6 cellular contexts compared by ENCODE assay signal in genomic region chr2:60901296-60901695, GRCh38. TPM values are rescaled to one million over a fixed set of nuclear protein-coding genes. Genes with fewer than 3 reads are reported as not detected.
DNase-seq lines count a peak whose midpoint lies in the region; ATAC-seq and TF ChIP-seq lines count a peak whose summit lies in the region.
"Not testable (repeated sequence)": the region's sequence is repeated elsewhere in the genome, so short reads cannot be mapped to it uniquely, and the experiment has no call there.

No MANE protein-coding gene starts in this region.

- H3K4me1 ChIP-seq in left lung: not testable (repeated sequence)

- not testable (repeated sequence) for H3K4me3 ChIP-seq in left lung

- H3K36me3 Mint-ChIP-seq in IgD-negative memory B cell: peaks cover 11% of the 10 kb centered on the region
- H3K36me3 Mint-ChIP-seq in activated CD4-positive, alpha-beta T cell treated with anti-CD3 and anti-CD28 coated beads, Interleukin-2, amount 10 ng/mL, durations not matched to agents 24 days and 14 days (ENCODE audit: low read depth): peaks cover 75% of the 10 kb centered on the region
- peaks cover 21 to 50% of the 10 kb centered on the region in 2 donors for H3K36me3 Mint-ChIP-seq in activated T-cell treated with anti-CD3 and anti-CD28 coated beads, Interleukin-2, amount 50 U/mL, for 72 hours (ENCODE audit: insufficient read depth in 2 of 2)
- peaks cover 37% of the 10 kb centered on the region for H3K36me3 Mint-ChIP-seq in activated naive CD4-positive, alpha-beta T cell treated with anti-CD3 and anti-CD28 coated beads, Interleukin-2, amount 50 U/mL, for 24 hours
- H3K36me3 Mint-ChIP-seq in stimulated activated memory B cell treated with anti-CD40 and anti-IgM and Interleukin-4, amounts not matched to agents 10 μg/mL and 1 μg/mL and 100 μg/mL, for 72 hours: peaks cover 71% of the 10 kb centered on the region

- not testable (repeated sequence) for TF ChIP-seq CTCF in left lung (IDR thresholded peaks at IDR 0.05)

- H3K27ac Mint-ChIP-seq in IgD-negative memory B cell: peak overlapping the region in 2 of 3 donors; percentile 32 to 40
- H3K27ac Mint-ChIP-seq in activated CD4-positive, alpha-beta T cell treated with anti-CD3 and anti-CD28 coated beads, Interleukin-2, amount 10 ng/mL, durations not matched to agents 24 days and 14 days: peak overlapping the region; percentile 53
- peak overlapping the region; percentile 54 for H3K27ac Mint-ChIP-seq in activated T-cell treated with anti-CD3 and anti-CD28 coated beads, Interleukin-2, amount 50 U/mL, for 72 hours
- H3K27ac Mint-ChIP-seq in activated naive CD4-positive, alpha-beta T cell treated with anti-CD3 and anti-CD28 coated beads, Interleukin-2, amount 50 U/mL, for 24 hours: peak overlapping the region; percentile 4
- H3K27ac Mint-ChIP-seq in stimulated activated memory B cell treated with anti-CD40 and anti-IgM and Interleukin-4, amounts not matched to agents 10 μg/mL and 1 μg/mL and 100 μg/mL, for 72 hours: peak overlapping the region; percentile 17

- H3K27me3 Mint-ChIP-seq in IgD-negative memory B cell; activated CD4-positive, alpha-beta T cell treated with anti-CD3 and anti-CD28 coated beads, Interleukin-2, amount 10 ng/mL, durations not matched to agents 24 days and 14 days; activated T-cell treated with anti-CD3 and anti-CD28 coated beads, Interleukin-2, amount 50 U/mL, for 72 hours (ENCODE audit: low read depth); activated naive CD4-positive, alpha-beta T cell treated with anti-CD3 and anti-CD28 coated beads, Interleukin-2, amount 50 U/mL, for 24 hours; stimulated activated memory B cell treated with anti-CD40 and anti-IgM and Interleukin-4, amounts not matched to agents 10 μg/mL and 1 μg/mL and 100 μg/mL, for 72 hours: not testable (repeated sequence)

- not testable (repeated sequence) for H3K9me3 Mint-ChIP-seq in IgD-negative memory B cell; activated CD4-positive, alpha-beta T cell treated with anti-CD3 and anti-CD28 coated beads, Interleukin-2, amount 10 ng/mL, durations not matched to agents 24 days and 14 days; activated T-cell treated with anti-CD3 and anti-CD28 coated beads, Interleukin-2, amount 50 U/mL, for 72 hours; activated naive CD4-positive, alpha-beta T cell treated with anti-CD3 and anti-CD28 coated beads, Interleukin-2, amount 50 U/mL, for 24 hours; stimulated activated memory B cell treated with anti-CD40 and anti-IgM and Interleukin-4, amounts not matched to agents 10 μg/mL and 1 μg/mL and 100 μg/mL, for 72 hours

- not testable (repeated sequence) for H3K27ac ChIP-seq in left lung

- H3K36me3 ChIP-seq in left lung: peaks cover 0 to 97% of the 10 kb centered on the region in 2 donors

- H3K4me3 Mint-ChIP-seq in IgD-negative memory B cell; activated CD4-positive, alpha-beta T cell treated with anti-CD3 and anti-CD28 coated beads, Interleukin-2, amount 10 ng/mL, durations not matched to agents 24 days and 14 days; activated T-cell treated with anti-CD3 and anti-CD28 coated beads, Interleukin-2, amount 50 U/mL, for 72 hours: not testable (repeated sequence)
- peak overlapping the region; percentile 23 for H3K4me3 Mint-ChIP-seq in activated naive CD4-positive, alpha-beta T cell treated with anti-CD3 and anti-CD28 coated beads, Interleukin-2, amount 50 U/mL, for 24 hours
- H3K4me3 Mint-ChIP-seq in stimulated activated memory B cell treated with anti-CD40 and anti-IgM and Interleukin-4, amounts not matched to agents 10 μg/mL and 1 μg/mL and 100 μg/mL, for 72 hours: peak overlapping the region; percentile 18

- DNase-seq in activated CD4-positive, alpha-beta T cell treated with anti-CD3 and anti-CD28 coated beads, Interleukin-2, amount 10 ng/mL, durations not matched to agents 24 days and 14 days; activated T-cell treated with anti-CD3 and anti-CD28 coated beads, Interleukin-2, amount 50 U/mL, for 72 hours; left lung: not testable (repeated sequence)

- intact Hi-C loops in activated CD4-positive, alpha-beta T cell treated with anti-CD3 and anti-CD28 coated beads, Interleukin-2, amount 10 ng/mL, durations not matched to agents 24 days and 14 days (cut with micrococcal nuclease); left lung (cut with DNase I): not testable (repeated sequence)

- not testable (repeated sequence) for ATAC-seq in activated T-cell treated with anti-CD3 and anti-CD28 coated beads, Interleukin-2, amount 50 U/mL, for 72 hours (replicated peaks in 1 of 2); stimulated activated memory B cell treated with anti-CD40 and anti-IgM and Interleukin-4, amounts not matched to agents 10 μg/mL and 1 μg/mL and 100 μg/mL, for 72 hours
- ATAC-seq in left lung: peak; percentile 66

- H3K9me3 ChIP-seq in left lung: not testable (repeated sequence)

- H3K27me3 ChIP-seq in left lung: not testable (repeated sequence)

- H3K4me1 Mint-ChIP-seq in IgD-negative memory B cell: peaks cover 19 to 33% (median 23%) of the 10 kb centered on the region in 3 donors
- H3K4me1 Mint-ChIP-seq in activated CD4-positive, alpha-beta T cell treated with anti-CD3 and anti-CD28 coated beads, Interleukin-2, amount 10 ng/mL, durations not matched to agents 24 days and 14 days: peaks cover 44% of the 10 kb centered on the region
- H3K4me1 Mint-ChIP-seq in activated T-cell treated with anti-CD3 and anti-CD28 coated beads, Interleukin-2, amount 50 U/mL, for 72 hours (ENCODE audit: low read depth): peaks cover 57% of the 10 kb centered on the region
- H3K4me1 Mint-ChIP-seq in activated naive CD4-positive, alpha-beta T cell treated with anti-CD3 and anti-CD28 coated beads, Interleukin-2, amount 50 U/mL, for 24 hours: peaks cover 58% of the 10 kb centered on the region
- peaks cover 60% of the 10 kb centered on the region for H3K4me1 Mint-ChIP-seq in stimulated activated memory B cell treated with anti-CD40 and anti-IgM and Interleukin-4, amounts not matched to agents 10 μg/mL and 1 μg/mL and 100 μg/mL, for 72 hours

RNA-seq across cellular contexts. Expression of gene REL, which starts 19.9 kb away (rescaled TPM):
- polyA plus RNA-seq in IgD-negative memory B cell: 64.7 TPM
- 84.9 and 88.7 TPM in 2 replicates for total RNA-seq in activated CD4-positive, alpha-beta T cell treated with anti-CD3 and anti-CD28 coated beads, Interleukin-2, amount 10 ng/mL, durations not matched to agents 24 days and 14 days
- 10 to 100 TPM; 72.6 to 81.0 TPM for total RNA-seq in activated T-cell treated with anti-CD3 and anti-CD28 coated beads, Interleukin-2, amount 50 U/mL, for 72 hours
- total RNA-seq in left lung: 10 to 100 TPM; 21.0 to 31.8 TPM

Comparison
In these comparisons a context has a peak if more than half of its experiments do, and no peak if none do; other contexts are left out.
1. H3K27ac Mint-ChIP-seq: peak in every context shown above with its lines; median percentile 54 in activated T-cell treated with anti-CD3 and anti-CD28 coated beads, Interleukin-2, amount 50 U/mL, for 72 hours; 53 in activated CD4-positive, alpha-beta T cell treated with anti-CD3 and anti-CD28 coated beads, Interleukin-2, amount 10 ng/mL, durations not matched to agents 24 days and 14 days; 36 in IgD-negative memory B cell; 17 in stimulated activated memory B cell treated with anti-CD40 and anti-IgM and Interleukin-4, amounts not matched to agents 10 μg/mL and 1 μg/mL and 100 μg/mL, for 72 hours; 4 in activated naive CD4-positive, alpha-beta T cell treated with anti-CD3 and anti-CD28 coated beads, Interleukin-2, amount 50 U/mL, for 24 hours.